ENCODE assay signal across 9 cellular contexts in genomic region chr6:116461563-116462507, GRCh38. TPM values are rescaled to one million over a fixed set of nuclear protein-coding genes. Genes with fewer than 3 reads are reported as not detected.
DNase-seq lines count a peak whose midpoint lies in the region; ATAC-seq, FAIRE-seq and TF ChIP-seq lines count a peak whose summit lies in the region.
"Had no signal": no experiment of that assay in that cellular context is flagged by ENCODE, and none has a peak within 500 bp of the region (broad histone marks: within the 10 kb centered on the region; RNA-seq: fewer than 3 reads in every experiment).

No MANE protein-coding gene starts in this region.

- H3K9me3 ChIP-seq in SK-N-SH (no peaks in the 10 kb centered on the region), keratinocyte (ENCODE audit: control insufficient read depth, low read depth, low read length) (no peaks in the 10 kb centered on the region)
- H3K9me3 ChIP-seq: HAP-1 had no signal

- TF ChIP-seq RAD21 in SK-N-SH (IDR thresholded peaks at IDR 0.05; ENCODE audit: low read length), result no peak

- peaks cover 54% of the 10 kb centered on the region for H3K27me3 Mint-ChIP-seq in brain

- H3K27ac Mint-ChIP-seq in brain, result peak overlapping the region in 1 of 5 experiments; percentile 19

- H3K4me2 ChIP-seq in SK-N-SH (peak overlapping the region; percentile 28; the same call in 1 of the 2 replicates), keratinocyte (ENCODE audit: control insufficient read depth, extremely low read depth, insufficient read depth, low read depth, low read length) (peak overlapping the region; percentile 56)

- peaks cover 0 to 7% of the 10 kb centered on the region in 2 experiments; a peak in 1 of 4 replicates for H3K4me1 ChIP-seq in SK-N-SH (ENCODE audit: control insufficient read depth in 1 of 2, insufficient read depth in 2 of 2, low read depth in 1 of 2, low read length in 1 of 2)
- H3K4me1 ChIP-seq in keratinocyte (ENCODE audit: control insufficient read depth, extremely low read depth, insufficient read depth, low read length), result no peaks in the 10 kb centered on the region
- H3K4me1 ChIP-seq: HAP-1 had no signal

- WGBS in SK-N-SH (ENCODE audit: low lambda C conversion rate), result 33% methylated on average over 39 of the region's 81 CpGs

- no peak overlapping the region for H2AFZ ChIP-seq in SK-N-SH (ENCODE audit: low read depth)
- H2AFZ ChIP-seq in keratinocyte (ENCODE audit: control insufficient read depth, low read length), result peak overlapping the region; percentile 92

- ATAC-seq in GM19025 (IDR thresholded peaks at IDR 0.05; ENCODE audit: low read depth, unreplicated experiment) (peak; percentile 89), HG03175 (IDR thresholded peaks at IDR 0.05; ENCODE audit: unreplicated experiment) (peak; percentile 81)

- no peaks in the 10 kb centered on the region for H3K36me3 Mint-ChIP-seq in brain

- TF ChIP-seq CTCF in SK-N-SH (IDR thresholded peaks at IDR 0.05), result no peak
- no peak for TF ChIP-seq CTCF in brain (conservative IDR thresholded peaks at IDR 0.05)
- peak in 1 of 3 experiments; percentile 7 for TF ChIP-seq CTCF in keratinocyte (optimal IDR thresholded peaks at IDR 0.05 in 1 of 3, IDR thresholded peaks at IDR 0.05 in 1 of 3, conservative IDR thresholded peaks at IDR 0.05 in 1 of 3; ENCODE audit: extremely low read depth in 1 of 3, insufficient read depth in 2 of 3, low read length in 3 of 3)

- H3K4me3 ChIP-seq in SK-N-SH (ENCODE audit: low read depth in 2 of 2, low read length in 1 of 2), result peak overlapping the region; percentile 23 to 39; a peak in 2 of 4 replicates
- peak overlapping the region in 2 of 3 experiments; percentile 47 to 50 for H3K4me3 ChIP-seq in keratinocyte (ENCODE audit: control insufficient read depth in 2 of 3, extremely low read depth in 1 of 3, insufficient read depth in 2 of 3, low read depth in 1 of 3, low read length in 3 of 3)
- H3K4me3 ChIP-seq: HAP-1 had no signal

- no peaks in the 10 kb centered on the region for H3K36me3 ChIP-seq in SK-N-SH (replicated peaks in 1 of 2; ENCODE audit: control insufficient read depth in 1 of 2, insufficient read depth in 2 of 2, low read length in 1 of 2)
- H3K36me3 ChIP-seq in keratinocyte (ENCODE audit: control insufficient read depth in 2 of 2, extremely low read depth in 1 of 2, insufficient read depth in 2 of 2, low read length in 2 of 2), result no peaks in the 10 kb centered on the region
- H3K36me3 ChIP-seq: HAP-1 had no signal

- H3K27me3 ChIP-seq in SK-N-SH (ENCODE audit: insufficient read depth) (no peaks in the 10 kb centered on the region), keratinocyte (ENCODE audit: control insufficient read depth, extremely low read depth, insufficient read depth, low read length) (no peaks in the 10 kb centered on the region)

- no peak overlapping the region for H3K27ac ChIP-seq in SK-N-SH (ENCODE audit: low read depth in 2 of 2, low read length in 1 of 2)
- H3K27ac ChIP-seq in keratinocyte (ENCODE audit: control insufficient read depth, insufficient read depth, low read length), result no peak overlapping the region

- H3K79me2 ChIP-seq in SK-N-SH (ENCODE audit: insufficient read depth), result no peaks in the 10 kb centered on the region
- no peaks in the 10 kb centered on the region for H3K79me2 ChIP-seq in keratinocyte (ENCODE audit: control insufficient read depth, insufficient read depth, low read length)

- no peaks in the 10 kb centered on the region for H3F3A ChIP-seq in SK-N-SH (replicated peaks; ENCODE audit: insufficient read depth)

- no peak for FAIRE-seq in keratinocyte (lab: Jason Lieb, UNC)

- dilution Hi-C loops in keratinocyte (cut with MboI; ENCODE audit: extremely low pct_ligation_motif_present, low sequenced_read_pairs), result no loop called here

- H3K9me2 ChIP-seq in SK-N-SH, result no peaks in the 10 kb centered on the region

- H3K9ac ChIP-seq in SK-N-SH (no peak overlapping the region), keratinocyte (ENCODE audit: control insufficient read depth, extremely low read depth, insufficient read depth, low read length) (peak overlapping the region; percentile 26)

- DNase-seq in AG20443 (ENCODE audit: low spot score), result peak; percentile 78
- DNase-seq in SK-N-SH, result peak; percentile 77
- no peak for DNase-seq in keratinocyte (ENCODE audit: low read depth, low spot score)
- peak; percentile 36 to 42 for DNase-seq in stimulated activated CD4-positive, alpha-beta T cell treated with anti-CD3 and anti-CD28 coated beads, Interleukin-15, amount 100 ng/mL, for 48 hours (ENCODE audit: low read depth in 2 of 2)
- no peak for DNase-seq in 8988T

- no peaks in the 10 kb centered on the region for H3K9me1 ChIP-seq in keratinocyte (ENCODE audit: control insufficient read depth, extremely low read depth, insufficient read depth, low read length)

- CTCF ChIA-PET in SK-N-SH (lab: Yijun Ruan, JAX), result interaction anchor here (0.7 to 1.4 kb wide), 5 partner anchors 17 to 186 kb away, joined by 3 to 4 read pairs (median 4); partner anchors contain the start of gene CALHM5

- peaks cover 0 to 3% (median 0%) of the 10 kb centered on the region in 5 experiments for H3K9me3 Mint-ChIP-seq in brain

- peaks cover 14% of the 10 kb centered on the region for H3K4me1 Mint-ChIP-seq in brain

- H4K20me1 ChIP-seq in SK-N-SH (ENCODE audit: insufficient read depth) (no peaks in the 10 kb centered on the region), keratinocyte (ENCODE audit: control insufficient read depth, extremely low read depth, insufficient read depth, low read length) (no peaks in the 10 kb centered on the region)

- POLR2A ChIA-PET in SK-N-SH (lab: Yijun Ruan, JAX), result no interaction called here

- H3K4me3 Mint-ChIP-seq in brain, result peak overlapping the region; percentile 65 to 80 (median 71)

- no peak for TF ChIP-seq EP300 in SK-N-SH (IDR thresholded peaks at IDR 0.05; ENCODE audit: borderline replicate concordance in 1 of 2, low read depth in 1 of 2, low read length in 1 of 2)

TF ChIP-seq in SK-N-SH, 30 proteins besides CTCF, POLR2A, EP300 and RAD21:
- TF ChIP-seq SMC3 (IDR thresholded peaks at IDR 0.05; ENCODE audit: low read depth, low read length), result no peak
- TF ChIP-seq TAF1 (IDR thresholded peaks at IDR 0.05; ENCODE audit: borderline replicate concordance, low read depth, low read length), result no peak
- TF ChIP-seq, protein P1, sequence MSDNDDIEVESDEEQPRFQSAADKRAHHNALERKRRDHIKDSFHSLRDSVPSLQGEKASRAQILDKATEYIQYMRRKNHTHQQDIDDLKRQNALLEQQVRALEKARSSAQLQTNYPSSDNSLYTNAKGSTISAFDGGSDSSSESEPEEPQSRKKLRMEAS (IDR thresholded peaks at IDR 0.05; ENCODE audit: low read depth), result peak; percentile 66; the same call in 1 of the 2 replicates
- no peak for TF ChIP-seq CHD2 (IDR thresholded peaks at IDR 0.05; ENCODE audit: low read length, partially characterized antibody)

RNA-seq across cellular contexts. Expression of gene CALHM6, which starts 0.7 kb away (rescaled TPM):
- polyA plus RNA-seq in SK-N-SH (2012; rRNA removed), result 0.31 and 0.51 TPM in 2 replicates
- 0.39 and 0.71 TPM in 2 replicates for polyA plus RNA-seq in SK-N-SH (2012; cell fraction: cytosol; rRNA removed)
- polyA plus RNA-seq in SK-N-SH (2012; cell fraction: nucleus; rRNA removed), result 0.29 TPM in 1 of 2 replicates, not detected in the other
- 1.2 TPM for polyA plus RNA-seq in brain (ENCODE audit: insufficient read depth, low read depth, low replicate concordance)
- 0.47 to 0.59 TPM (median 0.51 TPM) in 3 replicates for polyA plus RNA-seq in keratinocyte
- 2.9 TPM for polyA plus RNA-seq in keratinocyte (2011; ENCODE audit: low read depth)
- polyA plus RNA-seq in keratinocyte (2011; cell fraction: cytosol; rRNA removed), result 0.82 and 1.7 TPM in 2 replicates
- polyA plus RNA-seq in keratinocyte (2011; cell fraction: nucleus; rRNA removed), result 0.42 and 0.47 TPM in 2 replicates
- polyA plus RNA-seq in keratinocyte (2012; ENCODE audit: low replicate concordance), result 0.81 and 1.1 TPM in 2 replicates
- not detected in 3 replicates for polyA minus RNA-seq in keratinocyte
- polyA minus RNA-seq in keratinocyte (2011; cell fraction: cytosol; rRNA and poly(A)+ RNA removed), result not detected
- polyA minus RNA-seq in keratinocyte (2011; cell fraction: nucleus; rRNA and poly(A)+ RNA removed), result 0.53 and 0.62 TPM in 2 replicates

RNA-seq across cellular contexts. Expression of gene CALHM5, which starts 49.6 kb away (rescaled TPM):
- 0.38 and 0.55 TPM in 2 replicates for polyA plus RNA-seq in SK-N-SH (2012; rRNA removed)
- polyA plus RNA-seq in SK-N-SH (2012; cell fraction: cytosol; rRNA removed), result 0.41 and 0.52 TPM in 2 replicates
- polyA plus RNA-seq in SK-N-SH (2012; cell fraction: nucleus; rRNA removed), result 0.15 and 0.50 TPM in 2 replicates
- polyA plus RNA-seq in brain (ENCODE audit: insufficient read depth, low read depth, low replicate concordance), result 0.20 TPM
- polyA plus RNA-seq in keratinocyte, result 0.80 to 2.9 TPM (median 0.94 TPM) in 3 replicates
- 0.21 TPM for polyA plus RNA-seq in keratinocyte (2011; ENCODE audit: low read depth)
- 0.57 and 1.1 TPM in 2 replicates for polyA plus RNA-seq in keratinocyte (2011; cell fraction: cytosol; rRNA removed)
- polyA plus RNA-seq in keratinocyte (2011; cell fraction: nucleus; rRNA removed), result 5.3 and 6.0 TPM in 2 replicates
- polyA plus RNA-seq in keratinocyte (2012; ENCODE audit: low replicate concordance), result 0.38 and 0.87 TPM in 2 replicates
- polyA minus RNA-seq in keratinocyte, result 0.43 to 4.1 TPM (median 0.93 TPM) in 3 replicates
- 0.77 TPM for polyA minus RNA-seq in keratinocyte (2011; cell fraction: cytosol; rRNA and poly(A)+ RNA removed)
- polyA minus RNA-seq in keratinocyte (2011; cell fraction: nucleus; rRNA and poly(A)+ RNA removed), result 5.7 and 9.2 TPM in 2 replicates

Comparison
In these comparisons a context has a peak if more than half of its experiments do, and no peak if none do; other contexts are left out.
1. DNase-seq: peak in AG20443 (single experiment), SK-N-SH (single experiment) and stimulated activated CD4-positive, alpha-beta T cell treated with anti-CD3 and anti-CD28 coated beads, Interleukin-15, amount 100 ng/mL, for 48 hours (2 of 2); none in keratinocyte (single experiment) and 8988T (single experiment).